ENCODE assay signal across 17 cellular contexts in genomic region chr7:69078997-69079769, GRCh38.
A peak's percentile ranks its signal among the peaks of the same experiment; 100 is the strongest.
DNase-seq lines count a peak whose midpoint lies in the region; ATAC-seq and TF ChIP-seq lines count a peak whose summit lies in the region.
"Had no signal": no experiment of that assay in that cellular context is flagged by ENCODE, and none has a peak within 500 bp of the region (broad histone marks: within the 10 kb centered on the region; RNA-seq: fewer than 3 reads in every experiment).

No MANE protein-coding gene starts in this region.

- no peaks in the 10 kb centered on the region for H3K36me3 ChIP-seq in ascending aorta
- H3K36me3 ChIP-seq: esophagus squamous epithelium, vagina had no signal

- H3K9me3 Mint-ChIP-seq in glutamatergic neuron (ENCODE audit: unreplicated experiment) = peaks cover 1% of the 10 kb centered on the region

- no peaks in the 10 kb centered on the region for H3K4me1 ChIP-seq in ascending aorta

- no peaks in the 10 kb centered on the region for H3K27me3 Mint-ChIP-seq in glutamatergic neuron (ENCODE audit: unreplicated experiment)
- H3K27me3 Mint-ChIP-seq: activated naive CD4-positive, alpha-beta T cell treated with anti-CD3 and anti-CD28 coated beads, Interleukin-2, amount 10 ng/mL, durations not matched to agents 7 days and 5 days; B cell had no signal

- H3K4me3 ChIP-seq in astrocyte of the cerebellum (ENCODE audit: low read depth, low read length) (no peak overlapping the region), ascending aorta (no peak overlapping the region)
- H3K4me3 ChIP-seq: esophagus squamous epithelium, vagina had no signal

- H3K36me3 Mint-ChIP-seq in glutamatergic neuron (ENCODE audit: unreplicated experiment) = peaks cover 10% of the 10 kb centered on the region
- H3K36me3 Mint-ChIP-seq: activated naive CD4-positive, alpha-beta T cell treated with anti-CD3 and anti-CD28 coated beads, Interleukin-2, amount 10 ng/mL, durations not matched to agents 7 days and 5 days; immature natural killer cell had no signal

- no peaks in the 10 kb centered on the region for H3K9me3 ChIP-seq in ascending aorta
- H3K9me3 ChIP-seq: esophagus squamous epithelium, vagina had no signal

- no peak overlapping the region for H3K27ac Mint-ChIP-seq in glutamatergic neuron (ENCODE audit: unreplicated experiment)
- H3K27ac Mint-ChIP-seq: activated naive CD4-positive, alpha-beta T cell treated with anti-CD3 and anti-CD28 coated beads, Interleukin-2, amount 10 ng/mL, durations not matched to agents 7 days and 5 days; B cell; immature natural killer cell had no signal

- TF ChIP-seq CTCF in astrocyte of the cerebellum (IDR thresholded peaks at IDR 0.05; ENCODE audit: low read depth, low read length, missing control alignments) = no peak
- TF ChIP-seq CTCF in ascending aorta (IDR thresholded peaks at IDR 0.05) = no peak
- TF ChIP-seq CTCF in GM13977 (IDR thresholded peaks at IDR 0.05; ENCODE audit: extremely low read depth, insufficient read depth, missing control alignments) = no peak
- TF ChIP-seq CTCF in glutamatergic neuron (IDR thresholded peaks at IDR 0.05; ENCODE audit: partially characterized antibody, unreplicated experiment) = no peak

- peak; percentile 49 for DNase-seq in GM04503 (ENCODE audit: low read depth)
- DNase-seq in astrocyte of the cerebellum (ENCODE audit: low read depth) = peak; percentile 75
- peak; percentile 23 to 47 for DNase-seq in hippocampal formation (lab: John Stamatoyannopoulos, UW)
- DNase-seq in sciatic nerve (ENCODE audit: low spot score) = peak; percentile 63
- DNase-seq in ascending aorta (ENCODE audit: low spot score in 2 of 2) = no peak
- no peak for DNase-seq in NCI-H187 treated with DMSO at 0.1 percent for 48 hours (lab: John Stamatoyannopoulos, UW)
- no peak for DNase-seq in GM13977 (ENCODE audit: low spot score)
- no peak for DNase-seq in glutamatergic neuron
- DNase-seq: activated naive CD4-positive, alpha-beta T cell treated with anti-CD3 and anti-CD28 coated beads, Interleukin-2, amount 10 ng/mL, durations not matched to agents 7 days and 5 days; DMS79; esophagus squamous epithelium; immature natural killer cell; Kasumi-1; NCI-H187; SHP77 treated with DMSO at 0.1 percent for 48 hours had no signal

- no peak overlapping the region for H3K4me3 Mint-ChIP-seq in glutamatergic neuron (ENCODE audit: unreplicated experiment)
- H3K4me3 Mint-ChIP-seq: activated naive CD4-positive, alpha-beta T cell treated with anti-CD3 and anti-CD28 coated beads, Interleukin-2, amount 10 ng/mL, durations not matched to agents 7 days and 5 days; B cell; immature natural killer cell had no signal

- no peaks in the 10 kb centered on the region for H3K4me1 Mint-ChIP-seq in glutamatergic neuron (ENCODE audit: low read depth, unreplicated experiment)
- H3K4me1 Mint-ChIP-seq: activated naive CD4-positive, alpha-beta T cell treated with anti-CD3 and anti-CD28 coated beads, Interleukin-2, amount 10 ng/mL, durations not matched to agents 7 days and 5 days; B cell; immature natural killer cell had no signal

- H3K27ac ChIP-seq in ascending aorta = no peak overlapping the region
- H3K27ac ChIP-seq: vagina had no signal

- in situ Hi-C loops in astrocyte of the cerebellum (cut with HindIII; ENCODE audit: low sequenced_read_pairs) = no loop called here
- in situ Hi-C loops in GM13977 (cut with MboI; ENCODE audit: low pct_unique_long_range_greater_than_20kb, low sequenced_read_pairs, unreplicated experiment) = no loop called here

- peak; percentile 95 for ATAC-seq in sciatic nerve

- intact Hi-C loops in sciatic nerve (cut with DNase I) (no loop called here), ascending aorta (cut with DNase I) (no loop called here)

- no peaks in the 10 kb centered on the region for H3K27me3 ChIP-seq in ascending aorta
- H3K27me3 ChIP-seq: esophagus squamous epithelium, vagina had no signal

Comparison
In these comparisons a context has a peak if more than half of its experiments do, and no peak if none do; other contexts are left out.
1. DNase-seq: peak in GM04503 (single experiment), astrocyte of the cerebellum (single experiment), hippocampal formation (2 of 2) and sciatic nerve (single experiment); none in ascending aorta (0 of 2), NCI-H187 treated with DMSO at 0.1 percent for 48 hours (single experiment), GM13977 (single experiment) and glutamatergic neuron (single experiment).